Comparison of ENCODE assay signal across 2 cellular contexts in the genomic region with DNA sequence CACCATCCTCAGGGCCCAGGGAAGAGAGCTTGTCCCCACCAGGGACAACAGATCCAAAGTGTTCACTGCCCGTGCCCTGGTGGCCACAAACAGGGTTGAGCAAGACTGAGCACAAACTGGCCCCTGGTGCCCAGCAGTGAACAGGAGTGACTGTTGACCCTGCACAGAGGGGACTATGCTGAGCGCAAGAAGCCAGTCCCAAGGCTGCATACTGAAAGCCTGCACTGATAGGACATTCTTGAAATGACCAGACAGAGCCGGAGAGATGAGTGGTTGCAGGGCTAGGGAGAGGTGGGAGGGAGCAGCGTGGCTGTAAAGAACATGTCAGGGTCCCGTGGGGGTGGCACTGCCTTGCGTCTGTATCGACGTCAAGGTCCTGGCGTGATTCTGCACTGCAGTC.
TF ChIP-seq lines count a peak whose summit lies in the region.

No MANE protein-coding gene starts in this region.

TF ChIP-seq in IMR-90, 13 proteins besides CTCF, POLR2A, EP300 and RAD21:
- TF ChIP-seq SMC3 (IDR thresholded peaks at IDR 0.05; ENCODE audit: low read depth, low read length) (no peak), NFE2L2 (IDR thresholded peaks at IDR 0.05; ENCODE audit: low read depth, low read length) (no peak), RCOR1 (IDR thresholded peaks at IDR 0.05; ENCODE audit: insufficient replicate concordance, low read length) (no peak), BHLHE40 (IDR thresholded peaks at IDR 0.05; ENCODE audit: low read depth, low read length) (no peak), RFX5 (IDR thresholded peaks at IDR 0.05; ENCODE audit: low read depth, low read length) (no peak), FOS (IDR thresholded peaks at IDR 0.05; ENCODE audit: low read depth, low read length) (no peak), MAFK (IDR thresholded peaks at IDR 0.05; ENCODE audit: low read depth, low read length) (no peak), MAZ (IDR thresholded peaks at IDR 0.05; ENCODE audit: borderline replicate concordance, low read depth, low read length) (no peak), CEBPB (IDR thresholded peaks at IDR 0.05; ENCODE audit: low read depth, low read length) (no peak), CHD1 (IDR thresholded peaks at IDR 0.05; ENCODE audit: low read depth, low read length) (no peak), MXI1 (IDR thresholded peaks at IDR 0.05; ENCODE audit: borderline replicate concordance, low read depth, low read length) (no peak)
- TF ChIP-seq, protein P1, sequence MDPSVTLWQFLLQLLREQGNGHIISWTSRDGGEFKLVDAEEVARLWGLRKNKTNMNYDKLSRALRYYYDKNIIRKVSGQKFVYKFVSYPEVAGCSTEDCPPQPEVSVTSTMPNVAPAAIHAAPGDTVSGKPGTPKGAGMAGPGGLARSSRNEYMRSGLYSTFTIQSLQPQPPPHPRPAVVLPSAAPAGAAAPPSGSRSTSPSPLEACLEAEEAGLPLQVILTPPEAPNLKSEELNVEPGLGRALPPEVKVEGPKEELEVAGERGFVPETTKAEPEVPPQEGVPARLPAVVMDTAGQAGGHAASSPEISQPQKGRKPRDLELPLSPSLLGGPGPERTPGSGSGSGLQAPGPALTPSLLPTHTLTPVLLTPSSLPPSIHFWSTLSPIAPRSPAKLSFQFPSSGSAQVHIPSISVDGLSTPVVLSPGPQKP (IDR thresholded peaks at IDR 0.05; ENCODE audit: borderline replicate concordance, low read depth, low read length): no peak
- TF ChIP-seq, protein P2, sequence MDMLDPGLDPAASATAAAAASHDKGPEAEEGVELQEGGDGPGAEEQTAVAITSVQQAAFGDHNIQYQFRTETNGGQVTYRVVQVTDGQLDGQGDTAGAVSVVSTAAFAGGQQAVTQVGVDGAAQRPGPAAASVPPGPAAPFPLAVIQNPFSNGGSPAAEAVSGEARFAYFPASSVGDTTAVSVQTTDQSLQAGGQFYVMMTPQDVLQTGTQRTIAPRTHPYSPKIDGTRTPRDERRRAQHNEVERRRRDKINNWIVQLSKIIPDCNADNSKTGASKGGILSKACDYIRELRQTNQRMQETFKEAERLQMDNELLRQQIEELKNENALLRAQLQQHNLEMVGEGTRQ (IDR thresholded peaks at IDR 0.05; ENCODE audit: low read depth, low read length): no peak

TF ChIP-seq in H1, 55 proteins besides CTCF, POLR2A, EP300 and RAD21:
- TF ChIP-seq SIN3A (conservative IDR thresholded peaks at IDR 0.05 in 1 of 2, IDR thresholded peaks at IDR 0.05 in 1 of 2; ENCODE audit: low read depth in 1 of 2, low read length in 2 of 2): no peak
- TF ChIP-seq CBX5 (IDR thresholded peaks at IDR 0.05; ENCODE audit: low read depth, low read length): no peak
- TF ChIP-seq CTBP2 (IDR thresholded peaks at IDR 0.05; ENCODE audit: borderline replicate concordance, insufficient read depth, insufficient read length, low read length): no peak
- TF ChIP-seq, protein P2 (IDR thresholded peaks at IDR 0.05; ENCODE audit: low read length): no peak
- TF ChIP-seq POU5F1 (IDR thresholded peaks at IDR 0.05; ENCODE audit: low read depth, low read length): no peak
- TF ChIP-seq MAFK (IDR thresholded peaks at IDR 0.05; ENCODE audit: low read depth, low read length): no peak
